13 cellular contexts compared by ENCODE assay signal in genomic region chr12:12180575-12180974, GRCh38.
"Had no signal": no experiment of that assay in that cellular context is flagged by ENCODE, and none has a peak within 500 bp of the region (broad histone marks: within the 10 kb centered on the region; RNA-seq: fewer than 3 reads in every experiment).

No MANE protein-coding gene starts in this region.

- H3K9me3 Mint-ChIP-seq: activated CD4-positive, alpha-beta T cell treated with anti-CD3 and anti-CD28 coated beads, Interleukin-2, amount 10 ng/mL, durations not matched to agents 7 days and 5 days; activated naive CD8-positive, alpha-beta T cell treated with anti-CD3 and anti-CD28 coated beads for 36 hours; activated T-cell treated with anti-CD3 and anti-CD28 coated beads, Interleukin-2, amount 50 U/mL, for 72 hours; naive B cell; stimulated activated effector memory CD8-positive, alpha-beta T cell treated with anti-CD3 and anti-CD28 coated beads, Interleukin-12 subunit alpha, Interleukin-12 subunit beta, amount 100 ng/mL, for 72 hours had no signal

- H3K36me3 ChIP-seq: pancreas had no signal

- ATAC-seq: activated T-cell treated with anti-CD3 and anti-CD28 coated beads, Interleukin-2, amount 50 U/mL, for 72 hours; left lobe of liver; pancreas; stimulated activated effector memory CD8-positive, alpha-beta T cell treated with anti-CD3 and anti-CD28 coated beads, Interleukin-12 subunit alpha, Interleukin-12 subunit beta, amount 100 ng/mL, for 72 hours had no signal

- H3K4me3 Mint-ChIP-seq: activated CD4-positive, alpha-beta T cell treated with anti-CD3 and anti-CD28 coated beads, Interleukin-2, amount 10 ng/mL, durations not matched to agents 7 days and 5 days; activated naive CD8-positive, alpha-beta T cell treated with anti-CD3 and anti-CD28 coated beads for 36 hours; activated T-cell treated with anti-CD3 and anti-CD28 coated beads, Interleukin-2, amount 50 U/mL, for 72 hours; naive B cell; stimulated activated effector memory CD8-positive, alpha-beta T cell treated with anti-CD3 and anti-CD28 coated beads, Interleukin-12 subunit alpha, Interleukin-12 subunit beta, amount 100 ng/mL, for 72 hours had no signal

- DNase-seq: activated CD4-positive, alpha-beta T cell treated with anti-CD3 and anti-CD28 coated beads, Interleukin-2, amount 10 ng/mL, durations not matched to agents 7 days and 5 days; activated CD8-positive, alpha-beta memory T cell treated with anti-CD3 and anti-CD28 coated beads, Interleukin-2, amount 50 U/mL, for 48 hours; activated gamma-delta T cell; activated naive CD8-positive, alpha-beta T cell treated with anti-CD3 and anti-CD28 coated beads for 36 hours; activated T-cell treated with anti-CD3 and anti-CD28 coated beads, Interleukin-2, amount 50 U/mL, for 72 hours; naive B cell; pancreas; stimulated activated CD4-positive, alpha-beta T cell treated with anti-CD3 and anti-CD28 coated beads, Interleukin-2, amount 100 ng/mL, for 24 hours had no signal

- H2AFZ ChIP-seq: hepatocyte had no signal

- H3K9me3 ChIP-seq: pancreas, tibial nerve had no signal

- H3K4me1 Mint-ChIP-seq: activated CD4-positive, alpha-beta T cell treated with anti-CD3 and anti-CD28 coated beads, Interleukin-2, amount 10 ng/mL, durations not matched to agents 7 days and 5 days; stimulated activated effector memory CD8-positive, alpha-beta T cell treated with anti-CD3 and anti-CD28 coated beads, Interleukin-12 subunit alpha, Interleukin-12 subunit beta, amount 100 ng/mL, for 72 hours had no signal

- H3K4me2 ChIP-seq: hepatocyte had no signal

- H3K4me3 ChIP-seq: hepatocyte, pancreas, tibial nerve had no signal

- H3K27me3 ChIP-seq: hepatocyte, pancreas, tibial nerve had no signal

- H3K27me3 Mint-ChIP-seq: activated naive CD8-positive, alpha-beta T cell treated with anti-CD3 and anti-CD28 coated beads for 36 hours; naive B cell had no signal

- H3K36me3 Mint-ChIP-seq: naive B cell; stimulated activated effector memory CD8-positive, alpha-beta T cell treated with anti-CD3 and anti-CD28 coated beads, Interleukin-12 subunit alpha, Interleukin-12 subunit beta, amount 100 ng/mL, for 72 hours had no signal

- H3K27ac ChIP-seq: epithelial cell of prostate, hepatocyte, pancreas had no signal

- H3K27ac Mint-ChIP-seq: activated CD4-positive, alpha-beta T cell treated with anti-CD3 and anti-CD28 coated beads, Interleukin-2, amount 10 ng/mL, durations not matched to agents 7 days and 5 days; activated naive CD8-positive, alpha-beta T cell treated with anti-CD3 and anti-CD28 coated beads for 36 hours; activated T-cell treated with anti-CD3 and anti-CD28 coated beads, Interleukin-2, amount 50 U/mL, for 72 hours; naive B cell; stimulated activated effector memory CD8-positive, alpha-beta T cell treated with anti-CD3 and anti-CD28 coated beads, Interleukin-12 subunit alpha, Interleukin-12 subunit beta, amount 100 ng/mL, for 72 hours had no signal
